ENCODE assay signal across 9 cellular contexts in the genomic region with DNA sequence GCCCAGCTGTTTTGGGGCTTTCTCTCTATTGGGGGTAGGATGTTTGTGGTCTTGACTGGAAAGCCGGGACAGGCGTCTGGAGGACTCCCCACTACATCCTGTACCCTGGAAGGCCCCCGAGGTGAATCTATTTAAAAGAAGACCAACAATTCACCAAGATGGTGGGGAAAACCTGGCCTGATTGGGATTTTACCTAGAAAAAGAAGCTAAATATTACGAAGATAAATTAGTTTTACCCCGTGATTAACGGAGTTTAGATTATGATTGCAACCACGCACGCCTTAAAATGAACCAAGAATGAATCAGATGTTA. TPM values are rescaled to one million over a fixed set of nuclear protein-coding genes. Genes with fewer than 3 reads are reported as not detected.
A peak's percentile ranks its signal among the peaks of the same experiment; 100 is the strongest.
DNase-seq lines count a peak whose midpoint lies in the region; ATAC-seq and TF ChIP-seq lines count a peak whose summit lies in the region.
"Had no signal": no experiment of that assay in that cellular context is flagged by ENCODE, and none has a peak within 500 bp of the region (broad histone marks: within the 10 kb centered on the region; RNA-seq: fewer than 3 reads in every experiment).

No MANE protein-coding gene starts in this region.

- POLR2A ChIA-PET in PC-9 (lab: Charles Lee; ENCODE audit: unreplicated experiment), result interaction anchor here (0.5 kb wide), 1 partner anchor 13 kb away, joined by 3 read pairs; no protein-coding TSS in a partner anchor

- H3K4me1 ChIP-seq in DND-41 (ENCODE audit: insufficient read depth, low read length) (peaks cover 50% of the 10 kb centered on the region), PC-9 (replicated peaks; ENCODE audit: insufficient read depth) (no peaks in the 10 kb centered on the region; the same call in 1 of the 2 replicates), prostate gland (replicated peaks) (peaks cover 18% of the 10 kb centered on the region)

- H3K27ac ChIP-seq in DND-41 (ENCODE audit: low read length) (no peak overlapping the region), PC-9 (no peak overlapping the region), prostate gland (peak overlapping the region; percentile 89 to 94)

- H2AFZ ChIP-seq in DND-41 (ENCODE audit: low read depth, low read length) (peak overlapping the region; percentile 82), PC-9 (peak overlapping the region; percentile 91)

- CTCF ChIA-PET in PC-9 (lab: Charles Lee), result interaction anchor here (0.6 kb wide), 1 partner anchor 9 kb away, joined by 3 read pairs; no protein-coding TSS in a partner anchor

- H3K36me3 ChIP-seq in DND-41 (ENCODE audit: insufficient read depth, low read length) (no peaks in the 10 kb centered on the region), PC-9 (ENCODE audit: low read depth) (no peaks in the 10 kb centered on the region), prostate gland (no peaks in the 10 kb centered on the region)

- no peaks in the 10 kb centered on the region for H3K9me2 ChIP-seq in PC-9 (ENCODE audit: insufficient read depth)

- no peak for DNase-seq in DND-41
- no peak for DNase-seq in PC-9
- DNase-seq in epithelial cell of proximal tubule (ENCODE audit: low read depth), result no peak
- DNase-seq in prostate gland (ENCODE audit: low spot score), result no peak
- no peak for DNase-seq in inferior parietal cortex (ENCODE audit: extremely low spot score)
- no peak for DNase-seq in SW 1271 (lab: John Stamatoyannopoulos, UW)
- DNase-seq in GM19240 (ENCODE audit: insufficient read length, low spot score), result no peak
- DNase-seq: NCI-H187 treated with DMSO at 0.1 percent for 48 hours had no signal

- H3K9me3 ChIP-seq in DND-41 (ENCODE audit: insufficient read depth, low read length, severe bottlenecking) (no peaks in the 10 kb centered on the region), PC-9 (ENCODE audit: insufficient read depth, low read depth) (no peaks in the 10 kb centered on the region), prostate gland (no peaks in the 10 kb centered on the region)

- H3K27me3 ChIP-seq in DND-41 (ENCODE audit: insufficient read depth, low read length, poor library complexity) (peaks cover 7% of the 10 kb centered on the region), PC-9 (ENCODE audit: insufficient read depth, low read depth) (0 out of 2 replicates have a peak, but pooled peaks cover 7% of the 10 kb centered on the region), prostate gland (replicated peaks; ENCODE audit: insufficient read depth) (no peaks in the 10 kb centered on the region)

- ATAC-seq in DND-41 (ENCODE audit: insufficient read depth, low read depth), result no peak; the same call in 2 of the 3 replicates
- ATAC-seq in HG02588 (IDR thresholded peaks at IDR 0.05; ENCODE audit: unreplicated experiment), result no peak

- peak overlapping the region; percentile 68; the same call in 1 of the 2 replicates for H3K9ac ChIP-seq in DND-41 (ENCODE audit: low read depth, low read length)

- peaks cover 3% of the 10 kb centered on the region for H4K20me1 ChIP-seq in DND-41 (ENCODE audit: insufficient read depth, low read length)
- H4K20me1 ChIP-seq in PC-9 (ENCODE audit: insufficient read depth), result no peaks in the 10 kb centered on the region

- TF ChIP-seq CTCF in DND-41 (IDR thresholded peaks at IDR 0.05; ENCODE audit: borderline replicate concordance, extremely low read depth, low read length, poor library complexity, severe bottlenecking) (no peak), PC-9 (conservative IDR thresholded peaks at IDR 0.05) (no peak), epithelial cell of proximal tubule (conservative IDR thresholded peaks at IDR 0.05; ENCODE audit: low read depth, low read length) (no peak), prostate gland (IDR thresholded peaks at IDR 0.05) (no peak)

- H3K79me2 ChIP-seq in DND-41 (ENCODE audit: insufficient read depth, low read length), result no peaks in the 10 kb centered on the region
- H3K79me2 ChIP-seq in PC-9 (ENCODE audit: low read depth), result no peaks in the 10 kb centered on the region

- BruUV-seq in PC-9 (replicated peaks; lab: Mats Ljungman, UMichigan), result no TSS peak

- H3K4me2 ChIP-seq in DND-41 (ENCODE audit: insufficient read depth, low read length), result peak overlapping the region; percentile 80
- peak overlapping the region; percentile 90 for H3K4me2 ChIP-seq in PC-9

- TF ChIP-seq POLR2A in prostate gland (IDR thresholded peaks at IDR 0.05), result no peak

- H3F3A ChIP-seq in PC-9 (ENCODE audit: insufficient read depth, low read depth), result peaks cover 10% of the 10 kb centered on the region

- intact Hi-C loops in PC-9 (cut with micrococcal nuclease; ENCODE audit: unreplicated experiment) (no loop called here), prostate gland (cut with DNase I) (loop anchor here (5.0 kb wide), 1 partner anchor 235 kb away; no protein-coding TSS in a partner anchor)

- H3K4me3 ChIP-seq in DND-41 (ENCODE audit: low read depth in 1 of 2, low read length in 2 of 2) (peak overlapping the region; percentile 37 to 60; a peak in 3 of 4 replicates), PC-9 (peak overlapping the region; percentile 58; the same call in 1 of the 2 replicates), epithelial cell of proximal tubule (ENCODE audit: low read depth, low read length) (peak overlapping the region; percentile 70), prostate gland (peak overlapping the region; percentile 96 to 97)

- WGBS in prostate gland, result 29% methylated on average over 8 of the region's 8 CpGs

RNA-seq across cellular contexts. Expression of a gene that starts 0.8 kb away (rescaled TPM):
- total RNA-seq in PC-9 (2021) (8.1 and 11.8 TPM in 2 replicates), epithelial cell of proximal tubule (14.0 and 22.7 TPM in 2 replicates), prostate gland (10 to 100 TPM; 22.5 to 26.8 TPM)

RNA-seq across cellular contexts. Expression of a gene that starts 5.3 kb away (rescaled TPM):
- total RNA-seq in PC-9 (2021) (not detected in 2 replicates), epithelial cell of proximal tubule (0.29 and 0.58 TPM in 2 replicates), prostate gland (1 to 10 TPM in 1 of 2 donors, under 1 TPM in 1; 0.27 to 3.3 TPM)

RNA-seq across cellular contexts. Expression of a gene that starts 50.9 kb away (rescaled TPM):
- 27.4 and 38.7 TPM in 2 replicates for total RNA-seq in PC-9 (2021)
- total RNA-seq in epithelial cell of proximal tubule, result 35.3 and 39.5 TPM in 2 replicates
- 10 to 100 TPM; 26.3 to 55.4 TPM for total RNA-seq in prostate gland

Comparison
In these comparisons a context has a peak if more than half of its experiments do, and no peak if none do; other contexts are left out.
1. H3K27ac ChIP-seq: peak in prostate gland (2 of 2); none in DND-41 (single experiment) and PC-9 (single experiment).
2. Peak in every context shown above with its lines, with median percentiles within 50 percentile points of each other: H3K4me3 ChIP-seq.